In the genomic region with DNA sequence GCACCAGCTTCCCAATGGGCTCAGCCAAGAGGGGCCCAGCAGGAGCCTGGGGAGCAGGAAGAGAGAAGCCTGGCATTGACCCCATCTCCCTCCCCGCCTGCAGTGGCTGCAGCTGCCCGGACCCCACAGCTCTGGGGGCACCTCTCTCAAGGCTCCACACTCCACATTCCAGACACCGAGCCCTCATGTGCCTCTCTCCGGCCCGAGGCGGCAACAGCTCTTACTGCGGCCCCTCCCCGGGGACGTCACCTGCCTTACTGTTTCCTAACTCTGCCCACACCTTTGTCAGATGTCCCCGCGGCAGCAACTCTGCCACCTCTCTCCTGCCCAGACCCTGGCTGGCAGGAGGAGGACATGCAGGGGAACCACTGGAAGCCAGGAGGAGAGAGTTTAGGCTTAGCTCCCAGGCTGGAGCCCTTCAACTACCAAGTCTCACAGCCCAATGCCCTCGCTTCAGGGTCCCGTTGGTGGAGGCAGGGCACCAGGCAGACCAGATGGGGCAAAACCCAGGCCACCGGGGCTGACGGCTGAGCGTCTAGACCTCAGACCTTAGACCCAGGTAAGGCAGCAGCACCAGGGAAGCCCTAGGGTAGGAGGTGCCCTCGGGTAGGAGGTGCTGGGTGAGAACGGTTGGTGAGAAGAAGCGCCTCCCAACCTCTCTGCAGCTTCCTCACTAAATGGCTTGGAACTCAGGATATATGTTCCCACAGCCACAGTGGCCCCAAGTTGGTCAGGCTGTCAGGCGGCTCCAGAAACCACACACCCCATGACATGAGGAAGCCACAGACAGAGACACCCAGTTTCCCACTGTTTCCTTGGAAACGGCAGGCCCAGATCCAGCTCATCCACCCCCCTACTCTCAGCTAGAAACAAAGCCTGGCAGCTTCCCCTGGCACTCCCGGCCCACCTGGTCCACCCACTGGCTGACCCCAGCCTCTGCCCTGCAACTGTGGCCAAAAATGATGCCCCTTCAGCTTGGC, we compare ENCODE assay signal across 9 cellular contexts. TPM values are rescaled to one million over a fixed set of nuclear protein-coding genes. Genes with fewer than 3 reads are reported as not detected.
DNase-seq lines count a peak whose midpoint lies in the region; ATAC-seq and TF ChIP-seq lines count a peak whose summit lies in the region.
"Had no signal": no experiment of that assay in that cellular context is flagged by ENCODE, and none has a peak within 500 bp of the region (broad histone marks: within the 10 kb centered on the region; RNA-seq: fewer than 3 reads in every experiment).

No MANE protein-coding gene starts in this region.

- H3K4me3 Mint-ChIP-seq in activated naive CD8-positive, alpha-beta T cell, result peak overlapping the region; percentile 54
- no peak overlapping the region for H3K4me3 Mint-ChIP-seq in activated naive CD8-positive, alpha-beta T cell treated with anti-CD3 and anti-CD28 coated beads for 36 hours
- H3K4me3 Mint-ChIP-seq in activated T-helper 17 cell treated with anti-CD3 and anti-CD28 coated beads, Interleukin-2, amount 50 U/mL, for 72 hours, result peak overlapping the region; percentile 83

- TF ChIP-seq POLR2A in right lobe of liver (IDR thresholded peaks at IDR 0.05), result peak; percentile 26
- TF ChIP-seq POLR2A in upper lobe of left lung (IDR thresholded peaks at IDR 0.05), result peak in 3 of 4 donors; percentile 30 to 92 (median 78)

- intact Hi-C loops in right lobe of liver (cut with DNase I), result no loop called here

- H3K9me3 Mint-ChIP-seq in activated naive CD8-positive, alpha-beta T cell (ENCODE audit: low read depth), result no peaks in the 10 kb centered on the region
- no peaks in the 10 kb centered on the region for H3K9me3 Mint-ChIP-seq in activated naive CD8-positive, alpha-beta T cell treated with anti-CD3 and anti-CD28 coated beads for 36 hours
- H3K9me3 Mint-ChIP-seq in activated T-helper 17 cell treated with anti-CD3 and anti-CD28 coated beads, Interleukin-2, amount 50 U/mL, for 72 hours, result no peaks in the 10 kb centered on the region

- peaks cover 8% of the 10 kb centered on the region for H3K27me3 Mint-ChIP-seq in activated naive CD8-positive, alpha-beta T cell
- H3K27me3 Mint-ChIP-seq in activated naive CD8-positive, alpha-beta T cell treated with anti-CD3 and anti-CD28 coated beads for 36 hours, result peaks cover 22% of the 10 kb centered on the region
- peaks cover 14% of the 10 kb centered on the region for H3K27me3 Mint-ChIP-seq in activated T-helper 17 cell treated with anti-CD3 and anti-CD28 coated beads, Interleukin-2, amount 50 U/mL, for 72 hours

- H3K36me3 ChIP-seq in right lobe of liver (no peaks in the 10 kb centered on the region), upper lobe of left lung (no peaks in the 10 kb centered on the region)

- no peak for DNase-seq in activated naive CD8-positive, alpha-beta T cell treated with anti-CD3 and anti-CD28 coated beads for 36 hours
- DNase-seq in right lobe of liver, result no peak
- DNase-seq in upper lobe of left lung, result peak; percentile 85 to 89
- no peak for DNase-seq in pons (ENCODE audit: low spot score)
- DNase-seq: activated gamma-delta T cell had no signal

- H3K4me3 ChIP-seq in right lobe of liver, result no peak overlapping the region
- peak overlapping the region in 3 of 4 donors; percentile 63 to 76 (median 64) for H3K4me3 ChIP-seq in upper lobe of left lung

- WGBS in right lobe of liver (ENCODE audit: insufficient coverage, low coverage, low lambda C conversion rate, missing lambda C conversion rate), result 87% methylated on average over 11 of the region's 22 CpGs
- WGBS in upper lobe of left lung, 2 donors, result 54 to 59% methylated on average over 15 to 22 of the region's 22 CpGs

- H3K27ac Mint-ChIP-seq in activated naive CD8-positive, alpha-beta T cell, result peak overlapping the region; percentile 23
- no peak overlapping the region for H3K27ac Mint-ChIP-seq in activated naive CD8-positive, alpha-beta T cell treated with anti-CD3 and anti-CD28 coated beads for 36 hours
- H3K27ac Mint-ChIP-seq in activated T-helper 17 cell treated with anti-CD3 and anti-CD28 coated beads, Interleukin-2, amount 50 U/mL, for 72 hours, result no peak overlapping the region

- ATAC-seq in activated T-helper 17 cell treated with anti-CD3 and anti-CD28 coated beads, Interleukin-2, amount 50 U/mL, for 72 hours (replicated peaks), result peak; percentile 14
- ATAC-seq in right lobe of liver (no peak), upper lobe of left lung (ENCODE audit: low FRiP score in 2 of 2) (peak; percentile 41 to 78), esophagus mucosa (no peak), GM18873 (IDR thresholded peaks at IDR 0.05; ENCODE audit: low FRiP score, unreplicated experiment) (no peak)

- no peaks in the 10 kb centered on the region for H3K36me3 Mint-ChIP-seq in activated naive CD8-positive, alpha-beta T cell
- no peaks in the 10 kb centered on the region for H3K36me3 Mint-ChIP-seq in activated naive CD8-positive, alpha-beta T cell treated with anti-CD3 and anti-CD28 coated beads for 36 hours
- no peaks in the 10 kb centered on the region for H3K36me3 Mint-ChIP-seq in activated T-helper 17 cell treated with anti-CD3 and anti-CD28 coated beads, Interleukin-2, amount 50 U/mL, for 72 hours (ENCODE audit: low read depth)

- H3K27ac ChIP-seq in right lobe of liver (peak overlapping the region in 2 of 3 donors; percentile 94 to 97), upper lobe of left lung (peak overlapping the region; percentile 92 to 98 (median 95))

- no peaks in the 10 kb centered on the region for H3K9me3 ChIP-seq in right lobe of liver
- H3K9me3 ChIP-seq in upper lobe of left lung, result no peaks in the 10 kb centered on the region

- H3K27me3 ChIP-seq in right lobe of liver, result no peaks in the 10 kb centered on the region
- no peaks in the 10 kb centered on the region for H3K27me3 ChIP-seq in upper lobe of left lung

- H3K4me1 ChIP-seq in right lobe of liver, result peaks cover 0 to 16% (median 5%) of the 10 kb centered on the region in 4 donors
- H3K4me1 ChIP-seq in upper lobe of left lung, result peaks cover 16 to 52% (median 35%) of the 10 kb centered on the region in 4 donors

- H3K4me1 Mint-ChIP-seq in activated naive CD8-positive, alpha-beta T cell (ENCODE audit: low read depth), result peaks cover 12% of the 10 kb centered on the region
- H3K4me1 Mint-ChIP-seq in activated naive CD8-positive, alpha-beta T cell treated with anti-CD3 and anti-CD28 coated beads for 36 hours, result peaks cover 13% of the 10 kb centered on the region
- H3K4me1 Mint-ChIP-seq in activated T-helper 17 cell treated with anti-CD3 and anti-CD28 coated beads, Interleukin-2, amount 50 U/mL, for 72 hours, result peaks cover 5% of the 10 kb centered on the region

- no peak for TF ChIP-seq EP300 in upper lobe of left lung (IDR thresholded peaks at IDR 0.05)

- TF ChIP-seq CTCF in right lobe of liver (IDR thresholded peaks at IDR 0.05), result no peak
- TF ChIP-seq CTCF in upper lobe of left lung (IDR thresholded peaks at IDR 0.05), result no peak

RNA-seq across cellular contexts. Expression of gene MLPH, which starts 13.3 kb away (rescaled TPM):
- total RNA-seq in activated naive CD8-positive, alpha-beta T cell treated with anti-CD3 and anti-CD28 coated beads for 36 hours, result not detected
- total RNA-seq in activated T-helper 17 cell treated with anti-CD3 and anti-CD28 coated beads, Interleukin-2, amount 50 U/mL, for 72 hours, result not detected
- 10 to 100 TPM; 20.8 to 52.8 (median 35.1) TPM for total RNA-seq in right lobe of liver
- total RNA-seq in upper lobe of left lung, result 1,000 to 10,000 TPM in 1 of 6 donors, 100 to 1,000 TPM in 5; 289 to 1,452 (median 502) TPM
- 5.3 TPM for total RNA-seq in esophagus mucosa

RNA-seq across cellular contexts. Expression of gene COL6A3, which starts 59.8 kb away (rescaled TPM):
- total RNA-seq in activated naive CD8-positive, alpha-beta T cell treated with anti-CD3 and anti-CD28 coated beads for 36 hours, result 1 to 10 TPM in 1 of 2 experiments, under 1 TPM in 1; 0.76 to 1.3 TPM
- total RNA-seq in activated T-helper 17 cell treated with anti-CD3 and anti-CD28 coated beads, Interleukin-2, amount 50 U/mL, for 72 hours, result 10 to 100 TPM; 10.6 to 30.7 TPM
- total RNA-seq in right lobe of liver (10 to 100 TPM in 3 of 6 experiments, 1 to 10 TPM in 3; 4.5 to 21.1 (median 8.8) TPM), upper lobe of left lung (100 to 1,000 TPM in 2 of 6 donors, 10 to 100 TPM in 4; 34.4 to 199 (median 71.9) TPM), esophagus mucosa (23.0 TPM)

Comparison
In these comparisons a context has a peak if more than half of its experiments do, and no peak if none do; other contexts are left out.
1. DNase-seq: peak in upper lobe of left lung (2 of 2); none in activated naive CD8-positive, alpha-beta T cell treated with anti-CD3 and anti-CD28 coated beads for 36 hours (single experiment), right lobe of liver (0 of 3) and pons (single experiment).
2. ATAC-seq: peak in activated T-helper 17 cell treated with anti-CD3 and anti-CD28 coated beads, Interleukin-2, amount 50 U/mL, for 72 hours (single experiment) and upper lobe of left lung (2 of 2); none in right lobe of liver (0 of 4), esophagus mucosa (single experiment) and GM18873 (single experiment).
3. H3K4me3 ChIP-seq: peak in upper lobe of left lung (3 of 4); none in right lobe of liver (0 of 3).
4. RNA of gene MLPH, which starts 13.3 kb away (total RNA-seq): 289 to 1,452 TPM in upper lobe of left lung; 20.8 to 52.8 TPM in right lobe of liver, 5.3 TPM in esophagus mucosa (single experiment), not detected in activated naive CD8-positive, alpha-beta T cell treated with anti-CD3 and anti-CD28 coated beads for 36 hours and not detected in activated T-helper 17 cell treated with anti-CD3 and anti-CD28 coated beads, Interleukin-2, amount 50 U/mL, for 72 hours; every median in the first group is over 4 times any median in the second.